18 cellular contexts compared by ENCODE assay signal in genomic region chr11:80515097-80515496, GRCh38.
"Had no signal": no experiment of that assay in that cellular context is flagged by ENCODE, and none has a peak within 500 bp of the region (broad histone marks: within the 10 kb centered on the region; RNA-seq: fewer than 3 reads in every experiment).

No MANE protein-coding gene starts in this region.

- DNase-seq: activated CD4-positive, alpha-beta T cell treated with anti-CD3 and anti-CD28 coated beads for 1 hour; activated CD8-positive, alpha-beta memory T cell treated with anti-CD3 and anti-CD28 coated beads, Interleukin-2, amount 50 U/mL, for 4 hours; activated CD8-positive, alpha-beta T cell treated with anti-CD3 and anti-CD28 coated beads for 36 hours; activated naive CD4-positive, alpha-beta T cell treated with Interleukin-2 at 50 U/mL for 16 hours; activated naive CD8-positive, alpha-beta T cell treated with anti-CD3 and anti-CD28 coated beads, Interleukin-2, amount 50 U/mL, for 24 hours; esophagus squamous epithelium; foreskin fibroblast; glutamatergic neuron; immature natural killer cell; left cardiac atrium; naive thymus-derived CD4-positive, alpha-beta T cell; posterior cingulate gyrus; stimulated activated CD4-positive, alpha-beta T cell treated with anti-CD3 and anti-CD28 coated beads, Interleukin-4, amount 100 ng/mL, for 4 hours; thyroid gland; uterus had no signal

- H3K36me3 ChIP-seq: ascending aorta, esophagus squamous epithelium, neutrophil, thyroid gland, uterus had no signal

- H3K4me3 ChIP-seq: ascending aorta, esophagus squamous epithelium, skin epidermis, thyroid gland, uterus had no signal

- ATAC-seq: activated CD8-positive, alpha-beta T cell treated with anti-CD3 and anti-CD28 coated beads for 36 hours; activated naive CD8-positive, alpha-beta T cell treated with anti-CD3 and anti-CD28 coated beads, Interleukin-2, amount 50 U/mL, for 24 hours; left cardiac atrium; naive thymus-derived CD4-positive, alpha-beta T cell had no signal

- H3K9me3 ChIP-seq: neutrophil, thyroid gland, uterus had no signal

- H3K27ac ChIP-seq: ascending aorta, esophagus squamous epithelium, neutrophil, skin epidermis, thyroid gland, uterus had no signal

- H3K4me1 ChIP-seq: ascending aorta, esophagus squamous epithelium, thyroid gland, uterus had no signal

- H3K27me3 ChIP-seq: ascending aorta, esophagus squamous epithelium, neutrophil, thyroid gland, uterus had no signal
